ENCODE assay signal across 20 cellular contexts in the genomic region with DNA sequence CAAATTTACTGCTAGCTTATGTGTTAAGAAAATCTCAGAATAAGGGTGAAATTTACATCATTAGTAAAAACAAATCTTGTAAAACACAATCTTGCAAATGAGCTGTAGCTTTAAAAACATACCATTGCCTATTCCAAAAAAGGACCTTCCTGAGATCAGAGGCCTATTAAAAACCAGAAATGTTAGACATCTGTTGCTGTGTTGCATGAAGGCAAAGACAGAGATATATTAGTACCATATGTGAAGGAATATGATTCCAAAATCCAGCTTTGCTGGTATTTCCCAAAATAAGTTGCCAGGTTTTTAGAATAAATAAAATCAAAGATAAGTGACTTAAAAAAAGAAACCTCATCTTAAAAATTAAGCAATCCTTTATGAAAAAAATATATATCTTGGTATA.
A peak's percentile ranks its signal among the peaks of the same experiment; 100 is the strongest.
DNase-seq lines count a peak whose midpoint lies in the region; ATAC-seq and TF ChIP-seq lines count a peak whose summit lies in the region.
"Had no signal": no experiment of that assay in that cellular context is flagged by ENCODE, and none has a peak within 500 bp of the region (broad histone marks: within the 10 kb centered on the region; RNA-seq: fewer than 3 reads in every experiment).

No MANE protein-coding gene starts in this region.

- TF ChIP-seq RAD21 in SK-N-SH (IDR thresholded peaks at IDR 0.05; ENCODE audit: low read length) = no peak

- POLR2A ChIA-PET in SK-N-SH (lab: Yijun Ruan, JAX) = no interaction called here

- no peak overlapping the region for H3K9ac ChIP-seq in SK-N-SH

- H3K27ac ChIP-seq in SK-N-SH (ENCODE audit: low read depth in 2 of 2, low read length in 1 of 2) = peak overlapping the region in 1 of 2 experiments; percentile 60; a peak in 2 of 4 replicates

- no peak for TF ChIP-seq CTCF in SK-N-SH (IDR thresholded peaks at IDR 0.05)

- H4K20me1 ChIP-seq in SK-N-SH (ENCODE audit: insufficient read depth) = no peaks in the 10 kb centered on the region

- no peaks in the 10 kb centered on the region for H3K36me3 ChIP-seq in SK-N-SH (replicated peaks in 1 of 2; ENCODE audit: control insufficient read depth in 1 of 2, insufficient read depth in 2 of 2, low read length in 1 of 2)
- H3K36me3 ChIP-seq: BE2C, MG63 had no signal

- CTCF ChIA-PET in SK-N-SH (lab: Yijun Ruan, JAX) = no interaction called here

- no peaks in the 10 kb centered on the region; the same call in 1 of the 2 replicates for H3K9me2 ChIP-seq in SK-N-SH

- no peak for TF ChIP-seq EP300 in SK-N-SH (IDR thresholded peaks at IDR 0.05; ENCODE audit: borderline replicate concordance in 1 of 2, low read depth in 1 of 2, low read length in 1 of 2)

- no peaks in the 10 kb centered on the region for H3K9me3 ChIP-seq in SK-N-SH
- H3K9me3 ChIP-seq: BE2C, MG63 had no signal

- H3K4me1 ChIP-seq in SK-N-SH (ENCODE audit: control insufficient read depth in 1 of 2, insufficient read depth in 2 of 2, low read depth in 1 of 2, low read length in 1 of 2) = peaks cover 0 to 2% of the 10 kb centered on the region in 2 experiments; a peak in 2 of 4 replicates

- no peaks in the 10 kb centered on the region for H3K79me2 ChIP-seq in SK-N-SH (ENCODE audit: insufficient read depth)

- H3K4me2 ChIP-seq in SK-N-SH = no peak overlapping the region

- H3K27me3 ChIP-seq in SK-N-SH (ENCODE audit: insufficient read depth) = no peaks in the 10 kb centered on the region
- H3K27me3 ChIP-seq: BE2C, MG63 had no signal

- H2AFZ ChIP-seq in SK-N-SH (ENCODE audit: low read depth) = no peak overlapping the region

- H3K4me3 ChIP-seq in SK-N-SH (ENCODE audit: low read depth in 2 of 2, low read length in 1 of 2) = no peak overlapping the region
- H3K4me3 ChIP-seq: GM12878, MG63 had no signal

- no peaks in the 10 kb centered on the region for H3F3A ChIP-seq in SK-N-SH (replicated peaks; ENCODE audit: insufficient read depth)

- ATAC-seq in GM18861 (IDR thresholded peaks at IDR 0.05; ENCODE audit: unreplicated experiment) (no peak), HG02973 (IDR thresholded peaks at IDR 0.05; ENCODE audit: unreplicated experiment) (no peak)
- ATAC-seq: GM12878, HCT116, Panc1, T-helper 17 cell had no signal

- DNase-seq in AG08395 (ENCODE audit: low spot score) = peak; percentile 25
- DNase-seq in GM04504 (ENCODE audit: low read depth) = peak; percentile 22
- no peak for DNase-seq in SK-N-SH
- peak; percentile 16 for DNase-seq in fibroblast of the conjunctiva (ENCODE audit: low read depth)
- DNase-seq in activated T-cell treated with anti-CD3 and anti-CD28 coated beads, Interleukin-2, amount 50 U/mL, for 48 hours = no peak
- DNase-seq in C1 segment of cervical spinal cord (lab: John Stamatoyannopoulos, UW) = no peak
- DNase-seq: BE2C; CD8-positive, alpha-beta memory T cell; DMS153; KG1; MG63; NCI-H1092 treated with DMSO at 0.1 percent for 48 hours; NCI-H187; Right ventricle myocardium superior; T-helper 17 cell had no signal

TF ChIP-seq in SK-N-SH, 30 proteins besides CTCF, POLR2A, EP300 and RAD21:
- TF ChIP-seq TCF12 (IDR thresholded peaks at IDR 0.05) (peak; percentile 66), EZH2phosphoT487 (IDR thresholded peaks at IDR 0.05; ENCODE audit: borderline replicate concordance, low read depth) (no peak), RFX5 (IDR thresholded peaks at IDR 0.05; ENCODE audit: low read length) (peak; percentile 85), TAF1 (IDR thresholded peaks at IDR 0.05; ENCODE audit: borderline replicate concordance, low read depth, low read length) (no peak), RCOR1 (IDR thresholded peaks at IDR 0.05; ENCODE audit: low read length) (0 out of 2 replicates have a peak, but pooled peaks have one; percentile 14), YY1 (IDR thresholded peaks at IDR 0.05; ENCODE audit: low read depth) (no peak)

Comparison
In these comparisons a context has a peak if more than half of its experiments do, and no peak if none do; other contexts are left out.
1. DNase-seq: peak in AG08395 (single experiment), GM04504 (single experiment) and fibroblast of the conjunctiva (single experiment); none in SK-N-SH (single experiment), activated T-cell treated with anti-CD3 and anti-CD28 coated beads, Interleukin-2, amount 50 U/mL, for 48 hours (0 of 2) and C1 segment of cervical spinal cord (0 of 14).